In genomic region chr6:53440331-53440730, GRCh38 we compare ENCODE assay signal across 16 cellular contexts.
DNase-seq lines count a peak whose midpoint lies in the region; ATAC-seq and TF ChIP-seq lines count a peak whose summit lies in the region.
"Had no signal": no experiment of that assay in that cellular context is flagged by ENCODE, and none has a peak within 500 bp of the region (broad histone marks: within the 10 kb centered on the region; RNA-seq: fewer than 3 reads in every experiment).

No MANE protein-coding gene starts in this region.

- peak overlapping the region; percentile 66 for H3K27ac ChIP-seq in layer of hippocampus (ENCODE audit: low read depth, low read length)
- H3K27ac ChIP-seq in tibial nerve = peak overlapping the region in 3 of 4 donors; percentile 34 to 73 (median 62)
- H3K27ac ChIP-seq: A549 had no signal

- H3K27me3 Mint-ChIP-seq in activated CD4-positive, alpha-beta T cell treated with anti-CD3 and anti-CD28 coated beads, Interleukin-2, amount 10 ng/mL, durations not matched to agents 24 days and 14 days = peaks cover 5% of the 10 kb centered on the region
- peaks cover 5% of the 10 kb centered on the region for H3K27me3 Mint-ChIP-seq in activated T-helper 17 cell treated with anti-CD3 and anti-CD28 coated beads, Interleukin-2, amount 50 U/mL, for 72 hours

- WGBS in tibial nerve, 2 donors = 26 to 41% methylated on average over 2 of the region's 2 CpGs

- no peak for TF ChIP-seq CTCF in tibial nerve (IDR thresholded peaks at IDR 0.05)

- no peak overlapping the region for H3K4me3 ChIP-seq in tibial nerve
- H3K4me3 ChIP-seq: A549, thoracic aorta had no signal

- no peak overlapping the region for H3K27ac Mint-ChIP-seq in activated CD4-positive, alpha-beta T cell treated with anti-CD3 and anti-CD28 coated beads, Interleukin-2, amount 10 ng/mL, durations not matched to agents 24 days and 14 days
- H3K27ac Mint-ChIP-seq in activated T-helper 17 cell treated with anti-CD3 and anti-CD28 coated beads, Interleukin-2, amount 50 U/mL, for 72 hours = peak overlapping the region; percentile 23
- H3K27ac Mint-ChIP-seq: brain, T-helper 17 cell had no signal

- H3K4me1 ChIP-seq in tibial nerve = peaks cover 0 to 56% (median 25%) of the 10 kb centered on the region in 4 donors

- no peak overlapping the region for H3K4me3 Mint-ChIP-seq in activated CD4-positive, alpha-beta T cell treated with anti-CD3 and anti-CD28 coated beads, Interleukin-2, amount 10 ng/mL, durations not matched to agents 24 days and 14 days
- no peak overlapping the region for H3K4me3 Mint-ChIP-seq in activated T-helper 17 cell treated with anti-CD3 and anti-CD28 coated beads, Interleukin-2, amount 50 U/mL, for 72 hours
- H3K4me3 Mint-ChIP-seq: brain, T-helper 17 cell had no signal

- peaks cover 8% of the 10 kb centered on the region for H3K4me1 Mint-ChIP-seq in activated CD4-positive, alpha-beta T cell treated with anti-CD3 and anti-CD28 coated beads, Interleukin-2, amount 10 ng/mL, durations not matched to agents 24 days and 14 days
- H3K4me1 Mint-ChIP-seq in activated T-helper 17 cell treated with anti-CD3 and anti-CD28 coated beads, Interleukin-2, amount 50 U/mL, for 72 hours = no peaks in the 10 kb centered on the region
- H3K4me1 Mint-ChIP-seq: T-helper 17 cell had no signal

- intact Hi-C loops in activated CD4-positive, alpha-beta T cell treated with anti-CD3 and anti-CD28 coated beads, Interleukin-2, amount 10 ng/mL, durations not matched to agents 24 days and 14 days (cut with micrococcal nuclease) = loop anchor here (2.0 kb wide), 1 partner anchor 14 kb away; no protein-coding TSS in a partner anchor

- H3K36me3 ChIP-seq in tibial nerve = no peaks in the 10 kb centered on the region
- H3K36me3 ChIP-seq: thoracic aorta had no signal

- H3K27me3 ChIP-seq in layer of hippocampus (ENCODE audit: control insufficient read depth, insufficient read depth, low read length) (no peaks in the 10 kb centered on the region), tibial nerve (no peaks in the 10 kb centered on the region)

- TF ChIP-seq EP300 in tibial nerve (IDR thresholded peaks at IDR 0.05) = no peak

- no peaks in the 10 kb centered on the region for H3K9me3 Mint-ChIP-seq in activated CD4-positive, alpha-beta T cell treated with anti-CD3 and anti-CD28 coated beads, Interleukin-2, amount 10 ng/mL, durations not matched to agents 24 days and 14 days
- no peaks in the 10 kb centered on the region for H3K9me3 Mint-ChIP-seq in activated T-helper 17 cell treated with anti-CD3 and anti-CD28 coated beads, Interleukin-2, amount 50 U/mL, for 72 hours
- H3K9me3 Mint-ChIP-seq: activated T-helper 2 cell treated with anti-CD3 and anti-CD28 coated beads, Interferon-gamma antibody, Interleukin-2, Interleukin-4, amounts not matched to agents 10 μg/mL and 5 μg/mL and 100 μg/mL, durations not matched to agents 14 hours and 24 hours and 36 hours; brain had no signal

- no peak for TF ChIP-seq POLR2A in tibial nerve (IDR thresholded peaks at IDR 0.05)

- no peak for ATAC-seq in activated T-helper 17 cell treated with anti-CD3 and anti-CD28 coated beads, Interleukin-2, amount 50 U/mL, for 72 hours (replicated peaks)
- no peak for ATAC-seq in HG02588 (IDR thresholded peaks at IDR 0.05; ENCODE audit: unreplicated experiment)
- no peak for ATAC-seq in GM21526 (IDR thresholded peaks at IDR 0.05; ENCODE audit: low FRiP score, unreplicated experiment)
- ATAC-seq: A549, T-helper 17 cell had no signal

- DNase-seq in activated CD4-positive, alpha-beta T cell treated with anti-CD3 and anti-CD28 coated beads, Interleukin-2, amount 10 ng/mL, durations not matched to agents 24 days and 14 days = peak; percentile 40
- DNase-seq in activated CD4-positive, alpha-beta T cell treated with anti-CD3 and anti-CD28 coated beads, Interleukin-2, amount 50 U/mL, for 1 hour = no peak
- DNase-seq in tibial nerve (ENCODE audit: low spot score in 2 of 2) (no peak), T1000 (lab: John Stamatoyannopoulos, UW) (no peak)
- DNase-seq: activated CD4-positive, alpha-beta T cell treated with anti-CD3 and anti-CD28 coated beads, Interleukin-2, amount 50 U/mL, for 48 hours; NCI-H2171; occipital lobe; T-helper 17 cell had no signal

- no peaks in the 10 kb centered on the region for H3K36me3 Mint-ChIP-seq in activated CD4-positive, alpha-beta T cell treated with anti-CD3 and anti-CD28 coated beads, Interleukin-2, amount 10 ng/mL, durations not matched to agents 24 days and 14 days (ENCODE audit: low read depth)
- H3K36me3 Mint-ChIP-seq in activated T-helper 17 cell treated with anti-CD3 and anti-CD28 coated beads, Interleukin-2, amount 50 U/mL, for 72 hours (ENCODE audit: low read depth) = no peaks in the 10 kb centered on the region
- H3K36me3 Mint-ChIP-seq: brain had no signal

- H3K9me3 ChIP-seq in tibial nerve = no peaks in the 10 kb centered on the region
- H3K9me3 ChIP-seq: A549, thoracic aorta had no signal
